In the genomic region with DNA sequence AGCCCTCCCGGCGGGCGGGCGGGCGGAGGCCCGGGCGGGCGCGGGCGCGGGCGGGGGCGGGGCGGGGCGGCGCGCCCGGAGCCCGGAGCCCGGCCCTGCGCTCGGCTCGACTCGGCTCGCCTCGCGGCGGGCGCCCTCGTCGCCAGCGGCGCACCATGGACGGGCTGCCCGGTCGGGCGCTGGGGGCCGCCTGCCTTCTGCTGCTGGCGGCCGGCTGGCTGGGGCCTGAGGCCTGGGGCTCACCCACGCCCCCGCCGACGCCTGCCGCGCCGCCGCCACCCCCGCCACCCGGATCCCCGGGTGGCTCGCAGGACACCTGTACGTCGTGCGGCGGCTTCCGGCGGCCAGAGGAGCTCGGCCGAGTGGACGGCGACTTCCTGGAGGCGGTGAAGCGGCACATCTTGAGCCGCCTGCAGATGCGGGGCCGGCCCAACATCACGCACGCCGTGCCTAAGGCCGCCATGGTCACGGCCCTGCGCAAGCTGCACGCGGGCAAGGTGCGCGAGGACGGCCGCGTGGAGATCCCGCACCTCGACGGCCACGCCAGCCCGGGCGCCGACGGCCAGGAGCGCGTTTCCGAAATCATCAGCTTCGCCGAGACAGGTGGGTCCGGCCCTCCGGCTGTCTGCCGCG, we compare ENCODE assay signal across 8 cellular contexts. TPM values are rescaled to one million over a fixed set of nuclear protein-coding genes. Genes with fewer than 3 reads are reported as not detected.
DNase-seq lines count a peak whose midpoint lies in the region; ATAC-seq and TF ChIP-seq lines count a peak whose summit lies in the region.

INHBB (plus strand) TSS at position 103 of the 633 bp plus-strand sequence; CDS start at position 156, 53 bp downstream.

- H3K27ac ChIP-seq in HUES6 (ENCODE audit: low read depth, low read length) (no peak within 1 kb of the TSS), upper lobe of left lung (peak within 1 kb of the TSS in 3 of 4 donors; percentile 49 to 77 (median 57))

- ATAC-seq in upper lobe of left lung (ENCODE audit: low FRiP score in 2 of 2) = peak in 1 of 2 donors; percentile 38
- no peak for ATAC-seq in HG03280 (IDR thresholded peaks at IDR 0.05; ENCODE audit: unreplicated experiment)
- ATAC-seq in HG02973 (IDR thresholded peaks at IDR 0.05; ENCODE audit: unreplicated experiment) = no peak

- BruUV-seq in MCF 10A (replicated peaks; lab: Mats Ljungman, UMichigan) = no TSS peak

- 0% methylated on average over 2 to 6 of the region's 97 CpGs for WGBS in upper lobe of left lung, 2 donors

- no peak for TF ChIP-seq CTCF in MCF 10A (IDR thresholded peaks at IDR 0.05; ENCODE audit: unreplicated experiment)
- no peak for TF ChIP-seq CTCF in upper lobe of left lung (IDR thresholded peaks at IDR 0.05)

- H3K27me3 Mint-ChIP-seq in MCF 10A (ENCODE audit: insufficient read depth, unreplicated experiment) = peaks cover 12% of the 10 kb centered on the region

- H3K4me1 ChIP-seq in HUES6 (ENCODE audit: control insufficient read depth, insufficient read depth, low read length) (peaks cover 28% of the 10 kb centered on the region), upper lobe of left lung (peaks cover 39 to 62% (median 42%) of the 10 kb centered on the region in 4 donors)

- TF ChIP-seq EP300 in upper lobe of left lung (IDR thresholded peaks at IDR 0.05) = no peak

- TF ChIP-seq POLR2A in upper lobe of left lung (IDR thresholded peaks at IDR 0.05) = no peak

- peaks cover 6% of the 10 kb centered on the region for H3K4me1 Mint-ChIP-seq in MCF 10A (ENCODE audit: insufficient read depth, unreplicated experiment)

- H3K4me3 Mint-ChIP-seq in MCF 10A (ENCODE audit: unreplicated experiment) = peak within 1 kb of the TSS; percentile 47

- no peaks in the 10 kb centered on the region for H3K36me3 ChIP-seq in HUES6 (ENCODE audit: control insufficient read depth, insufficient read depth, low read length)
- H3K36me3 ChIP-seq in upper lobe of left lung = peaks cover 0 to 4% (median 0%) of the 10 kb centered on the region in 4 donors

- no peaks in the 10 kb centered on the region for H3K9me3 Mint-ChIP-seq in MCF 10A (ENCODE audit: unreplicated experiment)

- H3K4me3 ChIP-seq in HUES6 (ENCODE audit: low read depth, low read length) (peak within 1 kb of the TSS; percentile 51), upper lobe of left lung (peak within 1 kb of the TSS; percentile 41 to 62 (median 56))

- CTCF ChIA-PET in MCF 10A (lab: Yijun Ruan, JAX) = interaction anchor here (0.8 kb wide), 1 partner anchor 33 kb away, joined by 4 read pairs; no protein-coding TSS in a partner anchor

- no peak within 1 kb of the TSS for H3K9ac ChIP-seq in HUES6 (ENCODE audit: low read length)

- H3K27ac Mint-ChIP-seq in MCF 10A (ENCODE audit: low read depth, unreplicated experiment) = no peak within 1 kb of the TSS

- H3K27me3 ChIP-seq in HUES6 (ENCODE audit: control insufficient read depth, insufficient read depth, low read length) (peaks cover 97% of the 10 kb centered on the region), upper lobe of left lung (peaks cover 0 to 45% (median 26%) of the 10 kb centered on the region in 4 donors)

- H3K36me3 Mint-ChIP-seq in MCF 10A (ENCODE audit: insufficient read depth, unreplicated experiment) = no peaks in the 10 kb centered on the region

- H3K9me3 ChIP-seq in HUES6 (ENCODE audit: control insufficient read depth, insufficient read depth, low read depth, low read length) (no peaks in the 10 kb centered on the region), upper lobe of left lung (no peaks in the 10 kb centered on the region)

- POLR2A ChIA-PET in MCF 10A (lab: Yijun Ruan, JAX) = no interaction called here

- peak; percentile 39 for DNase-seq in AG08396 (ENCODE audit: low spot score)
- no peak for DNase-seq in MCF 10A (ENCODE audit: unreplicated experiment)
- DNase-seq in lung microvascular endothelial cell (ENCODE audit: low read depth in 2 of 2) = peak in 1 of 2 donors; percentile 51
- DNase-seq in upper lobe of left lung = peak in 1 of 2 donors; percentile 88
- DNase-seq in inferior parietal cortex (ENCODE audit: extremely low spot score) = no peak

- intact Hi-C loops in MCF 10A (cut with micrococcal nuclease) = no loop called here

RNA-seq across cellular contexts. Expression of gene INHBB, which starts in this region (rescaled TPM):
- total RNA-seq in MCF 10A (2022) (0.10 and 0.16 TPM in 2 replicates), lung microvascular endothelial cell (11.3 and 21.1 TPM in 2 replicates), upper lobe of left lung (10 to 100 TPM in 3 of 6 donors, 1 to 10 TPM in 3; 2.3 to 12.4 (median 8.0) TPM)
